2 cellular contexts compared by ENCODE assay signal in genomic region chr5:55172051-55172899, GRCh38.
TF ChIP-seq lines count a peak whose summit lies in the region.

No MANE protein-coding gene starts in this region.

TF ChIP-seq in A549, 52 proteins besides CTCF, POLR2A, EP300 and RAD21:
- TF ChIP-seq SMC3 (IDR thresholded peaks at IDR 0.05) (peak; percentile 74), MYC (IDR thresholded peaks at IDR 0.05; ENCODE audit: borderline replicate concordance, low read length) (no peak), RFX5 (IDR thresholded peaks at IDR 0.05) (no peak), PHF8 (IDR thresholded peaks at IDR 0.05; ENCODE audit: borderline replicate concordance, low read depth) (no peak), HOXB13 (CRISPR knock-in tag; IDR thresholded peaks at IDR 0.05; ENCODE audit: low read depth) (no peak)

TF ChIP-seq in K562, 482 proteins besides CTCF, POLR2A, EP300 and RAD21 (continues in another document):
- TF ChIP-seq NFRKB (IDR thresholded peaks at IDR 0.05; ENCODE audit: low read depth) (no peak), SETDB1 (IDR thresholded peaks at IDR 0.05; ENCODE audit: low read length) (no peak), CREB3 (tag; conservative IDR thresholded peaks at IDR 0.05; ENCODE audit: low read depth) (no peak), RB1 (IDR thresholded peaks at IDR 0.05; ENCODE audit: low read depth) (peak; percentile 59; the same call in 1 of the 2 replicates), SFPQ (IDR thresholded peaks at IDR 0.05; ENCODE audit: low read depth, low read length) (no peak), BCL6 (CRISPR knock-in tag; IDR thresholded peaks at IDR 0.05) (no peak), ZNF41 (CRISPR knock-in tag; conservative IDR thresholded peaks at IDR 0.05) (no peak), ETV1 (tag; conservative IDR thresholded peaks at IDR 0.05; ENCODE audit: low read depth) (no peak), STAG1 (CRISPR knock-in tag; IDR thresholded peaks at IDR 0.05; ENCODE audit: borderline replicate concordance) (peak; percentile 29; the same call in 1 of the 2 replicates), MITF (IDR thresholded peaks at IDR 0.05) (no peak), ZFPM2 (CRISPR knock-in tag; IDR thresholded peaks at IDR 0.05) (no peak), MNT (conservative IDR thresholded peaks at IDR 0.05) (peak; percentile 33 to 35; a peak in 2 of 4 replicates), SOX6 (IDR thresholded peaks at IDR 0.05) (no peak), MAX (CRISPR knock-in tag; IDR thresholded peaks at IDR 0.05) (no peak), CREM (IDR thresholded peaks at IDR 0.05; ENCODE audit: low read depth) (peak; percentile 16; the same call in 1 of the 2 replicates), ZFP36 (IDR thresholded peaks at IDR 0.05; ENCODE audit: low read depth, low read length, partially characterized antibody) (peak; percentile 18), CREBBP (IDR thresholded peaks at IDR 0.05; ENCODE audit: low read depth, low read length) (no peak), MAZ (CRISPR knock-in tag; conservative IDR thresholded peaks at IDR 0.05 in 1 of 2, IDR thresholded peaks at IDR 0.05 in 1 of 2) (peak in 1 of 2 experiments; percentile 51; a peak in 1 of 4 replicates), PREB (CRISPR knock-in tag; IDR thresholded peaks at IDR 0.05) (no peak), DEAF1 (CRISPR knock-in tag; IDR thresholded peaks at IDR 0.05) (peak; percentile 93), ELF4 (CRISPR knock-in tag; IDR thresholded peaks at IDR 0.05) (no peak), SMARCE1 (IDR thresholded peaks at IDR 0.05) (no peak), HOMEZ (CRISPR knock-in tag; IDR thresholded peaks at IDR 0.05) (no peak), MCM3 (IDR thresholded peaks at IDR 0.05) (no peak), MED1 (CRISPR knock-in tag; IDR thresholded peaks at IDR 0.05; ENCODE audit: borderline replicate concordance) (no peak), ZNF445 (CRISPR knock-in tag; IDR thresholded peaks at IDR 0.05; ENCODE audit: low read depth) (no peak), KLF16 (IDR thresholded peaks at IDR 0.05) (no peak), RAD51 (IDR thresholded peaks at IDR 0.05; ENCODE audit: borderline replicate concordance, low read depth) (no peak), SAP30 (IDR thresholded peaks at IDR 0.05; ENCODE audit: borderline replicate concordance, insufficient read depth, low read depth, low read length, poor library complexity, severe bottlenecking) (no peak), LEF1 (IDR thresholded peaks at IDR 0.05) (no peak), ZNF717 (CRISPR knock-in tag; IDR thresholded peaks at IDR 0.05) (no peak), POLR2G (IDR thresholded peaks at IDR 0.05; ENCODE audit: low read depth, low read length) (no peak), MLLT1 (IDR thresholded peaks at IDR 0.05) (no peak), DACH1 (IDR thresholded peaks at IDR 0.05; ENCODE audit: partially characterized antibody) (no peak), BCOR (IDR thresholded peaks at IDR 0.05) (no peak), STAT6 (CRISPR knock-in tag; IDR thresholded peaks at IDR 0.05) (no peak), ZNF586 (CRISPR knock-in tag; conservative IDR thresholded peaks at IDR 0.05) (no peak), MTA3 (IDR thresholded peaks at IDR 0.05; ENCODE audit: borderline replicate concordance) (no peak), HDGF (IDR thresholded peaks at IDR 0.05) (no peak), THAP7 (CRISPR knock-in tag; IDR thresholded peaks at IDR 0.05) (no peak), HMBOX1 (IDR thresholded peaks at IDR 0.05) (0 out of 2 replicates have a peak, but pooled peaks have one; percentile 17), ZNF655 (CRISPR knock-in tag; IDR thresholded peaks at IDR 0.05) (no peak), ZNF444 (CRISPR knock-in tag; IDR thresholded peaks at IDR 0.05) (no peak), SMC3 (conservative IDR thresholded peaks at IDR 0.05; ENCODE audit: insufficient read depth, low read depth, low read length) (peak; percentile 58), FIP1L1 (IDR thresholded peaks at IDR 0.05; ENCODE audit: low read depth, low read length, poor library complexity, severe bottlenecking) (no peak)
